8 cellular contexts compared by ENCODE assay signal in the genomic region with DNA sequence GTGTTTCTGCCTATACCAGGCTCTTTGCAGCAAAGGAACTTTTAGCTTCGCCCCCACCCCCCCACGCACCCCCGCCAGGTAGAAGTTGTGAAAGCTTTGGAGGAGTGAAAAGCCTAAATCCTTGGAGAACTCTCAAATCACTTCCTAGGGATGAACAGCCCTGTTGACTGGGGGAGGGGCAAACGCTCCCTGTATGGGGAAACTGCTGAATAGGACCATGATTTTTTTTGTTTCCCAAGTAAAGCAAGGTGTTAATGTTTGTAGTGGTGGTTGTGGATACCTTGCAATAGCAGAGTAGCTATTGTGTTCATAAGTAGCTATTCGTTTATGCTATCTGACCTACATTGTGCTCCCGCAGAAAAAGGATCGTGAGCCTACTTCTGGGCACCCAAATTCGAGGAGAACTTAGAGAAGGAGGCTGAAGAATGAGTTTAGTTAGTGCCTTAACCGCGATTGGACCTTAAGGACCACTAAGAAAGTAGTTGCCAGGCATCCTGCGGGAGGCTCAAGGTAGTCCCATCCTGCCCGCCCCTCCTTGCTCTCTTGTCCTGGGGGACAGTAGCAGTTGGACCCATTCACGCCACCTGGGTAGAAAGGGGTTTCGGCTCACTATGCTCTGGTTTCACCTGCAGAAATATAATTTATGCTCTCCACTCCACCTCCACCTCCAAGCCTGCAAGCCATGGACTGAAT. TPM values are rescaled to one million over a fixed set of nuclear protein-coding genes. Genes with fewer than 3 reads are reported as not detected.
DNase-seq lines count a peak whose midpoint lies in the region; ATAC-seq and TF ChIP-seq lines count a peak whose summit lies in the region.

No MANE protein-coding gene starts in this region.

- no peak for ATAC-seq in GM19397 (IDR thresholded peaks at IDR 0.05; ENCODE audit: unreplicated experiment)

- H3K4me1 ChIP-seq in esophagus (ENCODE audit: control insufficient read depth in 2 of 2, insufficient read depth in 2 of 2, low read length in 1 of 2) (peaks cover 4 to 9% of the 10 kb centered on the region in 2 donors), neural progenitor cell (peaks cover 7% of the 10 kb centered on the region)

- peak overlapping the region; percentile 66 for H2AFZ ChIP-seq in neural progenitor cell (replicated peaks)

- H3K9me3 ChIP-seq in esophagus (ENCODE audit: control insufficient read depth in 2 of 2, insufficient read depth in 1 of 2, low read depth in 1 of 2, low read length in 1 of 2) (no peaks in the 10 kb centered on the region), neural progenitor cell (ENCODE audit: low read depth) (no peaks in the 10 kb centered on the region)

- H3K79me2 ChIP-seq in neural progenitor cell (ENCODE audit: low read depth): peaks cover 12% of the 10 kb centered on the region

- H3K4me3 Mint-ChIP-seq in neural progenitor cell: peak overlapping the region; percentile 96

- peaks cover 5% of the 10 kb centered on the region for H3K27me3 Mint-ChIP-seq in neural progenitor cell (ENCODE audit: insufficient read depth, low read depth)

- H3K27me3 ChIP-seq in esophagus (ENCODE audit: control insufficient read depth in 1 of 2, insufficient read depth in 2 of 2, low read length in 2 of 2) (no peaks in the 10 kb centered on the region), neural progenitor cell (no peaks in the 10 kb centered on the region)

- H3K36me3 Mint-ChIP-seq in neural progenitor cell: peaks cover 4% of the 10 kb centered on the region

- no peaks in the 10 kb centered on the region for H3K9me3 Mint-ChIP-seq in neural progenitor cell

- peak overlapping the region; percentile 95 for H3K27ac Mint-ChIP-seq in neural progenitor cell

- DNase-seq in RWPE1 (ENCODE audit: low spot score): no peak
- DNase-seq in neural progenitor cell (ENCODE audit: low spot score): peak; percentile 20
- DNase-seq in AG08395 (ENCODE audit: low spot score): no peak
- DNase-seq in stimulated activated CD4-positive, alpha-beta T cell treated with anti-CD3 and anti-CD28 coated beads, Interleukin-2, amount 100 ng/mL, for 48 hours: no peak
- no peak for DNase-seq in EL

- POLR2A ChIA-PET in RWPE1 (lab: Yijun Ruan, JAX; ENCODE audit: low non-redundant PET): interaction anchor here (1.0 to 1.1 kb wide), 2 partner anchors 36 to 274 kb away, joined by 3 to 6 read pairs; no protein-coding TSS in a partner anchor

- H3K36me3 ChIP-seq in esophagus (ENCODE audit: control insufficient read depth in 2 of 2, insufficient read depth in 2 of 2, low read length in 1 of 2): peaks cover 10 to 25% of the 10 kb centered on the region in 2 donors
- no peaks in the 10 kb centered on the region for H3K36me3 ChIP-seq in neural progenitor cell

- H3K4me2 ChIP-seq in neural progenitor cell: peak overlapping the region; percentile 86

- peaks cover 21% of the 10 kb centered on the region for H3F3A ChIP-seq in neural progenitor cell (ENCODE audit: low read depth)

- H3K4me3 ChIP-seq in esophagus (ENCODE audit: low read depth in 1 of 2, low read length in 2 of 2): peak overlapping the region; percentile 87 to 98
- peak overlapping the region; percentile 95 for H3K4me3 ChIP-seq in neural progenitor cell

- CTCF ChIA-PET in RWPE1 (lab: Yijun Ruan, JAX): interaction anchor here (0.6 to 1.5 kb wide), 5 partner anchors 10 to 254 kb away, joined by 3 to 4 read pairs (median 4); no protein-coding TSS in a partner anchor

- TF ChIP-seq CTCF in GM12873 (IDR thresholded peaks at IDR 0.05; ENCODE audit: insufficient read depth, low read depth, low read length, missing control alignments) (peak; percentile 3), RWPE1 (conservative IDR thresholded peaks at IDR 0.05; ENCODE audit: low read depth) (no peak), neural progenitor cell (IDR thresholded peaks at IDR 0.05) (no peak)

- peak overlapping the region; percentile 98 for H3K27ac ChIP-seq in RWPE1
- peak overlapping the region; percentile 98 to 100 for H3K27ac ChIP-seq in esophagus (ENCODE audit: low read depth in 2 of 2, low read length in 1 of 2)
- H3K27ac ChIP-seq in neural progenitor cell: peak overlapping the region; percentile 79

- WGBS in esophagus, 2 donors: 38 to 40% methylated on average over 13 to 14 of the region's 14 CpGs

- peaks cover 15% of the 10 kb centered on the region for H4K20me1 ChIP-seq in neural progenitor cell (ENCODE audit: low read depth)

- peaks cover 23% of the 10 kb centered on the region for H3K4me1 Mint-ChIP-seq in neural progenitor cell

- H3K9ac ChIP-seq in neural progenitor cell: no peak overlapping the region

RNA-seq across cellular contexts. Expression of gene NFKBIA, which starts 0.9 kb away (rescaled TPM):
- 100 to 1,000 TPM; 121 to 206 TPM for polyA plus RNA-seq in esophagus
- 26.4 and 31.6 TPM in 2 replicates for total RNA-seq in neural progenitor cell (ENCODE audit: low replicate concordance)
